ENCODE assay signal across 8 cellular contexts in the genomic region with DNA sequence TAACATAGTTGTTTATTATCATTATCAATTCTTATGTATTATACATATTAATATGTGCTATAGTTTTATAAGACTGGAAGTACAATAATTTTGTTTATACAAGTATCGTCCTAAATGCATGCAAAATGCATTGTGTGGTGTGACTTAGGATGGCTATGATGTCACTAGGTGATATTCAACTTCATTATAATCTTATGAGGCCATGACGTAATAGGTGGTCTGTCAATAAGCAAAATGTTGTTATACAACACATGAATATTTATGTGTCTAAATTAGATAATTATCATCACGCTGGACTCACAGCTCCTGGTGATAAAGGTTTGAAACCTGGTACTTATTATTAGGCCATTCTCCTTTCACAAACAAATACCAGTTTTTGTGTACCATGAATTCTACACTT.
"Had no signal": no experiment of that assay in that cellular context is flagged by ENCODE, and none has a peak within 500 bp of the region (broad histone marks: within the 10 kb centered on the region; RNA-seq: fewer than 3 reads in every experiment).

No MANE protein-coding gene starts in this region.

- H3K4me3 ChIP-seq: GM12878 had no signal

- FAIRE-seq: G401.6, GM12878, GM12891, GM12892, GM18507, GM19239 had no signal

- ATAC-seq: GM12878 had no signal

- DNase-seq: GDM1, GF-D8 had no signal
